1 cellular context compared by ENCODE assay signal in genomic region chr15:66497502-66498455, GRCh38.
TF ChIP-seq lines count a peak whose summit lies in the region.

Gene SNAPC5, minus strand, starts transcription at chr15:66497762. Its CDS starts 31 bp downstream, at chr15:66497731.

TF ChIP-seq in SK-N-SH treated with all-trans-retinoic acid at 6 μM for 48 hours, 23 proteins besides CTCF, POLR2A, EP300 and RAD21 (continued from another document):
- TF ChIP-seq TSHZ2 (CRISPR knock-in tag; IDR thresholded peaks at IDR 0.05) (peak; percentile 80), ISL1 (CRISPR knock-in tag; IDR thresholded peaks at IDR 0.05) (no peak), TOX (CRISPR knock-in tag; IDR thresholded peaks at IDR 0.05; ENCODE audit: borderline replicate concordance) (peak; percentile 62), ZNF565 (CRISPR knock-in tag; conservative IDR thresholded peaks at IDR 0.05; ENCODE audit: low read depth) (peak; percentile 78; the same call in 1 of the 2 replicates), OSR1 (CRISPR knock-in tag; IDR thresholded peaks at IDR 0.05) (no peak), ZNF8 (CRISPR knock-in tag; IDR thresholded peaks at IDR 0.05) (no peak), RARB (CRISPR knock-in tag; IDR thresholded peaks at IDR 0.05) (peak; percentile 57), SNAI2 (CRISPR knock-in tag; IDR thresholded peaks at IDR 0.05) (no peak)
